15 cellular contexts compared by ENCODE assay signal in genomic region chr17:62870581-62870964, GRCh38.
DNase-seq lines count a peak whose midpoint lies in the region; TF ChIP-seq lines count a peak whose summit lies in the region.
"Had no signal": no experiment of that assay in that cellular context is flagged by ENCODE, and none has a peak within 500 bp of the region (broad histone marks: within the 10 kb centered on the region; RNA-seq: fewer than 3 reads in every experiment).

No MANE protein-coding gene starts in this region.

- peaks cover 10 to 22% of the 10 kb centered on the region in 2 donors for H3K27me3 Mint-ChIP-seq in CD4-positive, alpha-beta memory T cell

- peaks cover 0 to 2% (median 0%) of the 10 kb centered on the region in 4 donors for H3K4me1 Mint-ChIP-seq in CD4-positive, alpha-beta memory T cell
- H3K4me1 Mint-ChIP-seq: CD14-positive monocyte had no signal

- no peak overlapping the region for H3K27ac Mint-ChIP-seq in CD4-positive, alpha-beta memory T cell
- H3K27ac Mint-ChIP-seq: activated naive CD4-positive, alpha-beta T cell treated with anti-CD3 and anti-CD28 coated beads for 36 hours; CD14-positive monocyte; effector memory CD8-positive, alpha-beta T cell had no signal

- H3F3A ChIP-seq in neural cell (ENCODE audit: insufficient read depth, low read length, poor library complexity, severe bottlenecking): peaks cover 24% of the 10 kb centered on the region

- H2AFZ ChIP-seq in neural cell (ENCODE audit: low read depth, low read length): peak overlapping the region; percentile 9

- no peak overlapping the region for H3K4me3 Mint-ChIP-seq in CD4-positive, alpha-beta memory T cell
- H3K4me3 Mint-ChIP-seq: activated naive CD4-positive, alpha-beta T cell treated with anti-CD3 and anti-CD28 coated beads for 36 hours; CD14-positive monocyte; effector memory CD8-positive, alpha-beta T cell had no signal

- H3K36me3 ChIP-seq in ectodermal cell (ENCODE audit: control insufficient read depth, insufficient read depth, low read length) (no peaks in the 10 kb centered on the region), neural cell (ENCODE audit: insufficient read depth, low read length) (no peaks in the 10 kb centered on the region)
- H3K36me3 ChIP-seq in CD4-positive, alpha-beta memory T cell (ENCODE audit: insufficient read depth, low read length): no peaks in the 10 kb centered on the region
- H3K36me3 ChIP-seq: breast epithelium had no signal

- H3K4me3 ChIP-seq in ectodermal cell (ENCODE audit: insufficient read depth, low read depth, low read length): peak overlapping the region; percentile 10
- peak overlapping the region; percentile 60 for H3K4me3 ChIP-seq in neural cell (ENCODE audit: low read length)
- no peak overlapping the region for H3K4me3 ChIP-seq in CD4-positive, alpha-beta memory T cell (ENCODE audit: low read length in 2 of 2)
- H3K4me3 ChIP-seq: breast epithelium, testis had no signal

- no peak for TF ChIP-seq RAD21 in neural cell (conservative IDR thresholded peaks at IDR 0.05)

- no peaks in the 10 kb centered on the region for H3K9me2 ChIP-seq in neural cell (ENCODE audit: insufficient read depth, low read length)

- 42 to 48% methylated on average over 7 to 8 of the region's 8 CpGs for WGBS in ectodermal cell, 2 experiments

- POLR2A ChIA-PET in CD4-positive, alpha-beta memory T cell (lab: Charles Lee; ENCODE audit: partially characterized antibody): no interaction called here

- TF ChIP-seq EP300 in neural cell (conservative IDR thresholded peaks at IDR 0.05; ENCODE audit: poor library complexity, severe bottlenecking): no peak

- no peak for TF ChIP-seq CTCF in neural cell (IDR thresholded peaks at IDR 0.05; ENCODE audit: poor library complexity, severe bottlenecking)

- peak overlapping the region; percentile 86 for H3K9ac ChIP-seq in neural cell (ENCODE audit: low read length)

- H3K4me1 ChIP-seq in ectodermal cell (ENCODE audit: control insufficient read depth, insufficient read depth, low read length): peaks cover 33% of the 10 kb centered on the region
- no peaks in the 10 kb centered on the region for H3K4me1 ChIP-seq in CD4-positive, alpha-beta memory T cell (ENCODE audit: insufficient read depth, low read length)
- H3K4me1 ChIP-seq: breast epithelium had no signal

- no peaks in the 10 kb centered on the region for H3K27me3 ChIP-seq in ectodermal cell (ENCODE audit: control insufficient read depth, insufficient read depth, low read length, poor library complexity, severe bottlenecking)
- H3K27me3 ChIP-seq in neural cell (ENCODE audit: insufficient read depth, low read depth, low read length): no peaks in the 10 kb centered on the region
- H3K27me3 ChIP-seq in CD4-positive, alpha-beta memory T cell (ENCODE audit: insufficient read depth, low read length): peaks cover 2% of the 10 kb centered on the region
- H3K27me3 ChIP-seq: breast epithelium, testis had no signal

- intact Hi-C loops in CD4-positive, alpha-beta memory T cell (cut with micrococcal nuclease): no loop called here

- H3K36me3 Mint-ChIP-seq in CD4-positive, alpha-beta memory T cell: no peaks in the 10 kb centered on the region
- H3K36me3 Mint-ChIP-seq: CD14-positive monocyte had no signal

- CTCF ChIA-PET in CD4-positive, alpha-beta memory T cell (lab: Charles Lee; ENCODE audit: partially characterized antibody): no interaction called here

- DNase-seq in DMS 273 (lab: John Stamatoyannopoulos, UW; ENCODE audit: unreplicated experiment): peak; percentile 86
- peak; percentile 70 for DNase-seq in NCI-H1694 (lab: John Stamatoyannopoulos, UW)
- DNase-seq in HUDEP-2 (lab: John Stamatoyannopoulos, UW; ENCODE audit: unreplicated experiment in 76 of 76): no peak
- DNase-seq in CD4-positive, alpha-beta memory T cell: no peak
- no peak for DNase-seq in midbrain (lab: John Stamatoyannopoulos, UW)
- no peak for DNase-seq in OCI-M2 (lab: John Stamatoyannopoulos, UW; ENCODE audit: unreplicated experiment)
- DNase-seq: activated CD4-positive, alpha-beta T cell treated with anti-CD3 and anti-CD28 coated beads for 1 hour; activated CD8-positive, alpha-beta memory T cell treated with anti-CD3 and anti-CD28 coated beads, Interleukin-2, amount 50 U/mL, for 48 hours; activated naive CD4-positive, alpha-beta T cell treated with anti-CD3 and anti-CD28 coated beads for 36 hours; effector memory CD8-positive, alpha-beta T cell had no signal

- H3K27ac ChIP-seq in ectodermal cell (ENCODE audit: insufficient read depth, low read depth, low read length, poor library complexity, severe bottlenecking): peak overlapping the region; percentile 92
- H3K27ac ChIP-seq in neural cell (ENCODE audit: low read length): peak overlapping the region; percentile 99
- H3K27ac ChIP-seq in CD4-positive, alpha-beta memory T cell (ENCODE audit: low read depth, low read length): no peak overlapping the region
- H3K27ac ChIP-seq: breast epithelium, testis had no signal

- H3K9me3 Mint-ChIP-seq in CD4-positive, alpha-beta memory T cell: peaks cover 0 to 3% (median 0%) of the 10 kb centered on the region in 8 donors
- H3K9me3 Mint-ChIP-seq: activated naive CD4-positive, alpha-beta T cell treated with anti-CD3 and anti-CD28 coated beads for 36 hours; effector memory CD8-positive, alpha-beta T cell had no signal

- H4K20me1 ChIP-seq in neural cell (ENCODE audit: insufficient read depth): no peaks in the 10 kb centered on the region

- no peaks in the 10 kb centered on the region for H3K79me2 ChIP-seq in neural cell (replicated peaks; ENCODE audit: insufficient read depth, low read length)

- no peaks in the 10 kb centered on the region for H3K9me3 ChIP-seq in ectodermal cell (ENCODE audit: control insufficient read depth, low read length)
- H3K9me3 ChIP-seq in neural cell (ENCODE audit: low read length): no peaks in the 10 kb centered on the region
- H3K9me3 ChIP-seq in CD4-positive, alpha-beta memory T cell (ENCODE audit: control insufficient read depth in 1 of 2, low read length in 2 of 2): no peaks in the 10 kb centered on the region
- H3K9me3 ChIP-seq: breast epithelium, testis had no signal

- H3K4me2 ChIP-seq in neural cell (ENCODE audit: low read length): peak overlapping the region; percentile 97

TF ChIP-seq in neural cell, 6 proteins besides CTCF, POLR2A, EP300 and RAD21:
- peak; percentile 85 for TF ChIP-seq MXI1 (conservative IDR thresholded peaks at IDR 0.05; ENCODE audit: poor library complexity, severe bottlenecking)
- TF ChIP-seq SMC3 (conservative IDR thresholded peaks at IDR 0.05; ENCODE audit: poor library complexity): no peak

Comparison
In these comparisons a context has a peak if more than half of its experiments do, and no peak if none do; other contexts are left out.
1. DNase-seq: peak in DMS 273 (single experiment) and NCI-H1694 (single experiment); none in HUDEP-2 (0 of 76), CD4-positive, alpha-beta memory T cell (0 of 5), midbrain (single experiment) and OCI-M2 (single experiment).
2. H3K4me3 ChIP-seq: peak in ectodermal cell (single experiment) and neural cell (single experiment); none in CD4-positive, alpha-beta memory T cell (0 of 2).